Comparison of ENCODE assay signal across 12 cellular contexts in the genomic region with DNA sequence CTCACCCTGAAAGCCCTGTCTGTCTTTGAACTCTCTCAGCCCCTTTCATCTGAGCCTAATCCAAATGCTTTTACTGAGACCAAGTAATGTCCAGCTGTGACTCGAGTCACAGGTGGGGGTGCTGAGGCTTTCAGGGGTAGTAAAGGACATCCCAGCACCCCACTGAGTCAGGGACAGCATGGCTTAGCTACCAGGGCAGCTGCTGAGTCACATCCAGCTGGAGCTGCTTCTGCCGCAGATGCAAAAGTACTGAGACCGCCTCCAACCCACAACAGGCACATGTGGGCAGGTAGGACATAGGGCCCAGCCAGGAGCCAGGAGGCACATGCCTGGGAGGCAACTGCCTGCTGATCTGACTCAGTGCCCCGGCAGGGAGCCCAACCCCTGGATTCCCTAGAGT. TPM values are rescaled to one million over a fixed set of nuclear protein-coding genes. Genes with fewer than 3 reads are reported as not detected.
DNase-seq lines count a peak whose midpoint lies in the region; ATAC-seq and TF ChIP-seq lines count a peak whose summit lies in the region.
"Had no signal": no experiment of that assay in that cellular context is flagged by ENCODE, and none has a peak within 500 bp of the region (broad histone marks: within the 10 kb centered on the region; RNA-seq: fewer than 3 reads in every experiment).

No MANE protein-coding gene starts in this region.

- ATAC-seq in PC-3 = peak; percentile 63
- no peak for ATAC-seq in central memory CD8-positive, alpha-beta T cell (replicated peaks; ENCODE audit: extremely low read depth, poor library complexity, severe bottlenecking)
- peak; percentile 86 for ATAC-seq in stimulated activated effector memory CD8-positive, alpha-beta T cell treated with anti-CD3 and anti-CD28 coated beads, Interleukin-12 subunit alpha, Interleukin-12 subunit beta, amount 100 ng/mL, for 72 hours
- no peak for ATAC-seq in GM21390 (IDR thresholded peaks at IDR 0.05; ENCODE audit: unreplicated experiment)

- H4K20me1 ChIP-seq in PC-3 (ENCODE audit: low read length) = no peaks in the 10 kb centered on the region

- H3K4me3 Mint-ChIP-seq in central memory CD8-positive, alpha-beta T cell = no peak overlapping the region
- no peak overlapping the region for H3K4me3 Mint-ChIP-seq in stimulated activated effector memory CD8-positive, alpha-beta T cell treated with anti-CD3 and anti-CD28 coated beads, Interleukin-12 subunit alpha, Interleukin-12 subunit beta, amount 100 ng/mL, for 72 hours
- H3K4me3 Mint-ChIP-seq: CD14-positive monocyte had no signal

- no peak for TF ChIP-seq CTCF in PC-3 (conservative IDR thresholded peaks at IDR 0.05; ENCODE audit: low read depth, low read length)

- peaks cover 27% of the 10 kb centered on the region for H3K4me1 Mint-ChIP-seq in central memory CD8-positive, alpha-beta T cell
- peaks cover 24% of the 10 kb centered on the region for H3K4me1 Mint-ChIP-seq in stimulated activated effector memory CD8-positive, alpha-beta T cell treated with anti-CD3 and anti-CD28 coated beads, Interleukin-12 subunit alpha, Interleukin-12 subunit beta, amount 100 ng/mL, for 72 hours

- intact Hi-C loops in PC-3 (cut with micrococcal nuclease) = no loop called here

- H3K27ac ChIP-seq in PC-3 (ENCODE audit: low read length) = peak overlapping the region; percentile 31

- H3K36me3 Mint-ChIP-seq in central memory CD8-positive, alpha-beta T cell (ENCODE audit: insufficient read depth) = peaks cover 5% of the 10 kb centered on the region
- H3K36me3 Mint-ChIP-seq in stimulated activated effector memory CD8-positive, alpha-beta T cell treated with anti-CD3 and anti-CD28 coated beads, Interleukin-12 subunit alpha, Interleukin-12 subunit beta, amount 100 ng/mL, for 72 hours = peaks cover 6% of the 10 kb centered on the region
- H3K36me3 Mint-ChIP-seq: CD14-positive monocyte had no signal

- no peaks in the 10 kb centered on the region for H3F3A ChIP-seq in PC-3 (ENCODE audit: low read length, unreplicated experiment)

- H3K27me3 ChIP-seq in PC-3 (ENCODE audit: low read length) = no peaks in the 10 kb centered on the region

- CTCF ChIA-PET in PC-3 (lab: Charles Lee) = interaction anchor here (0.6 kb wide), 1 partner anchor 671 kb away, joined by 3 read pairs; no protein-coding TSS in a partner anchor

- H3K27ac Mint-ChIP-seq in central memory CD8-positive, alpha-beta T cell (ENCODE audit: low read depth) = peak overlapping the region; percentile 64
- H3K27ac Mint-ChIP-seq in stimulated activated effector memory CD8-positive, alpha-beta T cell treated with anti-CD3 and anti-CD28 coated beads, Interleukin-12 subunit alpha, Interleukin-12 subunit beta, amount 100 ng/mL, for 72 hours = no peak overlapping the region

- no peaks in the 10 kb centered on the region for H3K9me2 ChIP-seq in PC-3 (replicated peaks; ENCODE audit: low read length)

- no TSS peak for BruUV-seq in PC-3 (replicated peaks; lab: Mats Ljungman, UMichigan)

- H3K27me3 Mint-ChIP-seq in central memory CD8-positive, alpha-beta T cell = no peaks in the 10 kb centered on the region

- H3K9ac ChIP-seq in PC-3 (ENCODE audit: low read length) = no peak overlapping the region

- H3K9me3 ChIP-seq in PC-3 (ENCODE audit: low read length) = no peaks in the 10 kb centered on the region

- H2AFZ ChIP-seq in PC-3 (ENCODE audit: low read length) = 0 out of 2 replicates have a peak overlapping the region, but pooled peaks have one; percentile 6

- peak overlapping the region; percentile 23; the same call in 1 of the 2 replicates for H3K4me2 ChIP-seq in PC-3 (ENCODE audit: low read length)

- POLR2A ChIA-PET in PC-3 (lab: Charles Lee; ENCODE audit: unreplicated experiment) = no interaction called here

- peaks cover 17% of the 10 kb centered on the region for H3K4me1 ChIP-seq in PC-3 (ENCODE audit: insufficient read depth, low read length)

- no peaks in the 10 kb centered on the region for H3K79me2 ChIP-seq in PC-3 (ENCODE audit: low read length)

- no peak overlapping the region for H3K4me3 ChIP-seq in PC-3 (ENCODE audit: low read length)

- H3K9me3 Mint-ChIP-seq in central memory CD8-positive, alpha-beta T cell = no peaks in the 10 kb centered on the region
- H3K9me3 Mint-ChIP-seq in stimulated activated effector memory CD8-positive, alpha-beta T cell treated with anti-CD3 and anti-CD28 coated beads, Interleukin-12 subunit alpha, Interleukin-12 subunit beta, amount 100 ng/mL, for 72 hours = no peaks in the 10 kb centered on the region
- H3K9me3 Mint-ChIP-seq: CD14-positive monocyte had no signal

- no peaks in the 10 kb centered on the region for H3K36me3 ChIP-seq in PC-3 (ENCODE audit: low read depth, low read length)

- DNase-seq in activated naive CD4-positive, alpha-beta T cell treated with Interleukin-2 at 50 U/mL for 16 hours = peak; percentile 13
- DNase-seq in activated naive CD4-positive, alpha-beta T cell (lab: John Stamatoyannopoulos, UW) = no peak
- DNase-seq in PC-3 (peak; percentile 84), NOMO-1 treated with dmso at 0.1 percent for 144 hours (lab: John Stamatoyannopoulos, UW; ENCODE audit: unreplicated experiment) (no peak), NCI-H2081 (lab: John Stamatoyannopoulos, UW) (no peak)
- no peak for DNase-seq in central memory CD8-positive, alpha-beta T cell (ENCODE audit: low spot score in 2 of 2)
- no peak for DNase-seq in stimulated activated effector memory CD8-positive, alpha-beta T cell treated with anti-CD3 and anti-CD28 coated beads, Interleukin-12 subunit alpha, Interleukin-12 subunit beta, amount 100 ng/mL, for 72 hours (ENCODE audit: low spot score in 2 of 2)
- DNase-seq: activated gamma-delta T cell, hippocampal formation, occipital lobe had no signal

RNA-seq across cellular contexts. Expression of gene VSIG8, which starts 6.7 kb away (rescaled TPM):
- 0.29 and 0.47 TPM in 2 replicates for total RNA-seq in PC-3 (2014; rRNA removed)
- total RNA-seq: occipital lobe had no signal

RNA-seq across cellular contexts. Expression of gene CFAP45, which starts 30.8 kb away (rescaled TPM):
- 1.6 and 4.8 TPM in 2 replicates for total RNA-seq in PC-3 (2014; rRNA removed)

RNA-seq across cellular contexts. Expression of gene SLAMF8, which starts 42.5 kb away (rescaled TPM):
- not detected in 2 replicates for total RNA-seq in PC-3 (2014; rRNA removed)
- total RNA-seq: occipital lobe had no signal

RNA-seq across cellular contexts. Expression of gene TAGLN2, which starts 56.1 kb away (rescaled TPM):
- total RNA-seq in PC-3 (2014; rRNA removed) = 1,281 and 1,584 TPM in 2 replicates

Comparison
In these comparisons a context has a peak if more than half of its experiments do, and no peak if none do; other contexts are left out.
1. DNase-seq: peak in activated naive CD4-positive, alpha-beta T cell treated with Interleukin-2 at 50 U/mL for 16 hours (single experiment) and PC-3 (single experiment); none in activated naive CD4-positive, alpha-beta T cell (0 of 4), central memory CD8-positive, alpha-beta T cell (0 of 2), stimulated activated effector memory CD8-positive, alpha-beta T cell treated with anti-CD3 and anti-CD28 coated beads, Interleukin-12 subunit alpha, Interleukin-12 subunit beta, amount 100 ng/mL, for 72 hours (0 of 2), NOMO-1 treated with dmso at 0.1 percent for 144 hours (single experiment) and NCI-H2081 (0 of 2).
2. ATAC-seq: peak in PC-3 (single experiment) and stimulated activated effector memory CD8-positive, alpha-beta T cell treated with anti-CD3 and anti-CD28 coated beads, Interleukin-12 subunit alpha, Interleukin-12 subunit beta, amount 100 ng/mL, for 72 hours (single experiment); none in central memory CD8-positive, alpha-beta T cell (single experiment) and GM21390 (single experiment).